Comparison of ENCODE assay signal across 8 cellular contexts in the genomic region with DNA sequence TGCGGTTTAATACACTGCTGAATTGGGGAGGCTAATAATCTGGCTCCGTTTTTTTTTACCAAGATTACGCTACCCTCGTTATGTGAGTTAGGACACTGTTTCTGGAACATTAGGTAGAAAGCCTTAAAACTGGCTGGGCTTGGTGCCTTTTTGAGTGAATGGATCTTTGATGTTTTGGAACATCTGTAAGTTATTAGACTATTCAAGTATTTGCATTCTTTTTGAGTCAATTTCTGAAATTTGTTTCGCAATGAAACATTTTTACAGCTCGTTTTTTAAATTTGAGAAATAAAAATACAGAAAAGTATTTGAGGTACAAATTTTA.
DNase-seq lines count a peak whose midpoint lies in the region; ATAC-seq, FAIRE-seq and TF ChIP-seq lines count a peak whose summit lies in the region.

No MANE protein-coding gene starts in this region.

- H3K9ac ChIP-seq in MM.1S (ENCODE audit: low read length), result peak overlapping the region; percentile 90; the same call in 1 of the 2 replicates

- H3K79me2 ChIP-seq in MM.1S (ENCODE audit: low read length), result peaks cover 6% of the 10 kb centered on the region; the same call in 1 of the 2 replicates

- peaks cover 1 to 11% of the 10 kb centered on the region in 2 donors for H3K27me3 Mint-ChIP-seq in CD8-positive, alpha-beta memory T cell

- H3F3A ChIP-seq in MM.1S (ENCODE audit: insufficient read depth, low read length), result peaks cover 12% of the 10 kb centered on the region; the same call in 1 of the 2 replicates

- no peaks in the 10 kb centered on the region for H4K20me1 ChIP-seq in MM.1S (ENCODE audit: insufficient read depth, low read length)

- H3K27ac ChIP-seq in CD8-positive, alpha-beta memory T cell (ENCODE audit: low read depth, low read length), result peak overlapping the region; percentile 83
- H3K27ac ChIP-seq in MM.1S (ENCODE audit: low read length), result peak overlapping the region; percentile 96; the same call in 1 of the 2 replicates

- H3K27ac Mint-ChIP-seq in CD8-positive, alpha-beta memory T cell, result peak overlapping the region; percentile 61 to 99 (median 96)

- H3K9me2 ChIP-seq in MM.1S (replicated peaks; ENCODE audit: insufficient read depth, low read length), result no peaks in the 10 kb centered on the region

- POLR2A ChIA-PET in CD8-positive, alpha-beta memory T cell (lab: Charles Lee), result no interaction called here

- H3K36me3 ChIP-seq in CD8-positive, alpha-beta memory T cell (ENCODE audit: insufficient read depth, low read length), result peaks cover 16% of the 10 kb centered on the region
- no peaks in the 10 kb centered on the region for H3K36me3 ChIP-seq in MM.1S (replicated peaks; ENCODE audit: insufficient read depth, low read length)

- ATAC-seq in GM18870 (IDR thresholded peaks at IDR 0.05; ENCODE audit: unreplicated experiment) (no peak), HG02678 (IDR thresholded peaks at IDR 0.05; ENCODE audit: unreplicated experiment) (no peak)

- intact Hi-C loops in posterior cingulate gyrus (cut with DNase I), result no loop called here

- peak; percentile 92 for FAIRE-seq in endometrium (lab: Jason Lieb, UNC)

- no peak overlapping the region for H3K4me3 ChIP-seq in CD8-positive, alpha-beta memory T cell (ENCODE audit: low read length)
- H3K4me3 ChIP-seq in MM.1S (ENCODE audit: low read length), result peak overlapping the region; percentile 84; the same call in 1 of the 2 replicates

- H2AFZ ChIP-seq in MM.1S (ENCODE audit: low read length), result peak overlapping the region; percentile 76

- TF ChIP-seq CTCF in MM.1S (IDR thresholded peaks at IDR 0.05; ENCODE audit: low read length), result no peak

- H3K27me3 ChIP-seq in CD8-positive, alpha-beta memory T cell (ENCODE audit: insufficient read depth, low read length, poor library complexity, severe bottlenecking), result no peaks in the 10 kb centered on the region
- H3K27me3 ChIP-seq in MM.1S (replicated peaks; ENCODE audit: insufficient read depth, low read length), result no peaks in the 10 kb centered on the region

- H3K4me2 ChIP-seq in MM.1S (ENCODE audit: low read depth, low read length), result peak overlapping the region; percentile 84

- H3K9me3 ChIP-seq in CD8-positive, alpha-beta memory T cell (ENCODE audit: low read length), result no peaks in the 10 kb centered on the region
- H3K9me3 ChIP-seq in MM.1S (replicated peaks; ENCODE audit: insufficient read depth, low read length), result no peaks in the 10 kb centered on the region

- H3K9me3 Mint-ChIP-seq in CD8-positive, alpha-beta memory T cell, result no peaks in the 10 kb centered on the region

- DNase-seq in CD8-positive, alpha-beta memory T cell, result no peak
- DNase-seq in MM.1S (no peak), putamen (ENCODE audit: low spot score) (peak; percentile 2), posterior cingulate gyrus (no peak), NCI-H187 treated with DMSO at 0.1 percent for 48 hours (lab: John Stamatoyannopoulos, UW) (no peak)

- H3K4me1 Mint-ChIP-seq in CD8-positive, alpha-beta memory T cell, result peaks cover 19 to 24% (median 21%) of the 10 kb centered on the region in 3 donors

- CTCF ChIA-PET in CD8-positive, alpha-beta memory T cell (lab: Charles Lee), result no interaction called here

- peaks cover 4 to 21% (median 6%) of the 10 kb centered on the region in 3 donors for H3K36me3 Mint-ChIP-seq in CD8-positive, alpha-beta memory T cell

- H3K4me1 ChIP-seq in CD8-positive, alpha-beta memory T cell (ENCODE audit: insufficient read depth, low read length), result peaks cover 19% of the 10 kb centered on the region
- peaks cover 6% of the 10 kb centered on the region; the same call in 1 of the 2 replicates for H3K4me1 ChIP-seq in MM.1S (ENCODE audit: low read length)

- H3K4me3 Mint-ChIP-seq in CD8-positive, alpha-beta memory T cell, result peak overlapping the region in 2 of 7 donors; percentile 87 to 98
